16 cellular contexts compared by ENCODE assay signal in the genomic region with DNA sequence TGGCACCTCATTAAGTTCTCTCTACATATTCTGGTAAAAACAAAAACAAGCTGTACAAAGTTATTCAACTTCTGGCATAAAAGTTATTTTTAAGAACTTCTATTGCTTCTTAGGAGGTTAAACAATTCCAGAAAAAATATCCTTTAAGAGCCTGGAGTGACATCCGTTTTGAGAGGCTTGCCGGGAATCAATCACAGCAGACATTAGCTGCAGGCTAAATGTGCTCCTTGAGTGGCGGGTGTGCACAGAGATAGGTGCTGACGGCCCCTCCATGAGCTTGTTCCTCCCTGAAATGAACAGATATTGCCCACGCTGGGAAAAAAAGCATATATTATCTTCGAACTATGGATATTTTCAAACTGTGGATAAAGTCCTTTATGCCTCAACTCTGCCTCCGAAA.
"Had no signal": no experiment of that assay in that cellular context is flagged by ENCODE, and none has a peak within 500 bp of the region (broad histone marks: within the 10 kb centered on the region; RNA-seq: fewer than 3 reads in every experiment).

No MANE protein-coding gene starts in this region.

- DNase-seq: Kasumi-1, MM.1S, NCI-H1092 treated with DMSO at 0.1 percent for 48 hours, NCI-H1436, NCI-H1930, NCI-H2081, NCI-H2107, NCI-H226, NCI-H446, NCI-H510A treated with DMSO at 0.1 percent for 48 hours, NCI-H69, NCI-H774, Right ventricle myocardium superior, RPMI8226, SIG-M5 had no signal

- H3K36me3 Mint-ChIP-seq: IgD-negative memory B cell had no signal

- H3K4me3 Mint-ChIP-seq: IgD-negative memory B cell had no signal

- H3K4me1 Mint-ChIP-seq: IgD-negative memory B cell had no signal

- H3K27ac Mint-ChIP-seq: IgD-negative memory B cell had no signal

- H3K27me3 Mint-ChIP-seq: IgD-negative memory B cell had no signal
